In the genomic region with DNA sequence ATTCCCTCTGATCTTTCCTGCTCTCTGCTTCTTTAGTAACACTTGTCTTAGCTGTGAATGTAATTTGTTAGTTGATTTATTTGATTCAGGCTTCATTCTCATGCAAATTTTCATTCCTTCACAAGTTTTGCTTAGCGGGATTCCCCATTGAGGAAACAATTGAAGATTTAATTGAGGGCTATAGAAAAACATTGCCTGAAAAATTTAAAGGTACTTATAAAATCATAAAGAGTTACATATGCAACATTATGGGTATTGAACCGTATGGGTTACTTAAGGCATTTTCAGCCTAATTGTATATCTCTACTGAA, we compare ENCODE assay signal across 11 cellular contexts. TPM values are rescaled to one million over a fixed set of nuclear protein-coding genes. Genes with fewer than 3 reads are reported as not detected.
DNase-seq lines count a peak whose midpoint lies in the region; ATAC-seq, FAIRE-seq and TF ChIP-seq lines count a peak whose summit lies in the region.
"Had no signal": no experiment of that assay in that cellular context is flagged by ENCODE, and none has a peak within 500 bp of the region (broad histone marks: within the 10 kb centered on the region; RNA-seq: fewer than 3 reads in every experiment).

No MANE protein-coding gene starts in this region.

- no peak for FAIRE-seq in bronchial epithelial cell (lab: Jason Lieb, UNC)
- FAIRE-seq: D721Med, endometrium had no signal

- H3K27me3 Mint-ChIP-seq in neural progenitor cell (ENCODE audit: insufficient read depth, low read depth), result peaks cover 50% of the 10 kb centered on the region

- no peaks in the 10 kb centered on the region for H3K9me2 ChIP-seq in GM23248 (ENCODE audit: insufficient read depth)

- H3K36me3 ChIP-seq in GM23248 (ENCODE audit: low read depth) (no peaks in the 10 kb centered on the region), MG63 (no peaks in the 10 kb centered on the region), bronchial epithelial cell (ENCODE audit: control insufficient read depth, insufficient read depth, low read length) (no peaks in the 10 kb centered on the region), neural progenitor cell (no peaks in the 10 kb centered on the region)

- H3K27me3 ChIP-seq in GM23248 (replicated peaks; ENCODE audit: insufficient read depth), result peaks cover 38% of the 10 kb centered on the region
- no peaks in the 10 kb centered on the region for H3K27me3 ChIP-seq in MG63
- H3K27me3 ChIP-seq in bronchial epithelial cell (ENCODE audit: control insufficient read depth, insufficient read depth, low read length), result peaks cover 2% of the 10 kb centered on the region
- peaks cover 83% of the 10 kb centered on the region for H3K27me3 ChIP-seq in neural progenitor cell

- H3K27ac ChIP-seq in GM23248, result no peak overlapping the region
- H3K27ac ChIP-seq in neural progenitor cell, result no peak overlapping the region

- H3K9me3 Mint-ChIP-seq in neural progenitor cell, result peaks cover 3% of the 10 kb centered on the region

- H2AFZ ChIP-seq in GM23248, result no peak overlapping the region
- H2AFZ ChIP-seq in neural progenitor cell (replicated peaks), result no peak overlapping the region

- H3K9ac ChIP-seq in GM23248, result no peak overlapping the region
- H3K9ac ChIP-seq in neural progenitor cell, result no peak overlapping the region

- H3K27ac Mint-ChIP-seq in neural progenitor cell, result no peak overlapping the region

- H3K79me2 ChIP-seq in GM23248 (ENCODE audit: insufficient read depth) (no peaks in the 10 kb centered on the region), neural progenitor cell (ENCODE audit: low read depth) (no peaks in the 10 kb centered on the region)

- in situ Hi-C loops in GM23248 (cut with MboI), result no loop called here

- peaks cover 14% of the 10 kb centered on the region for H3F3A ChIP-seq in GM23248 (ENCODE audit: insufficient read depth)
- peaks cover 23% of the 10 kb centered on the region for H3F3A ChIP-seq in neural progenitor cell (ENCODE audit: low read depth)

- no peaks in the 10 kb centered on the region for H3K9me3 ChIP-seq in GM23248 (ENCODE audit: low read depth)
- H3K9me3 ChIP-seq in MG63, result no peaks in the 10 kb centered on the region
- H3K9me3 ChIP-seq in neural progenitor cell (ENCODE audit: low read depth), result no peaks in the 10 kb centered on the region

- H3K4me3 ChIP-seq in GM23248 (peak overlapping the region; percentile 70), MG63 (peak overlapping the region; percentile 58), bronchial epithelial cell (ENCODE audit: low read depth, low read length) (peak overlapping the region; percentile 43), neural progenitor cell (peak overlapping the region; percentile 57)

- H3K4me2 ChIP-seq in GM23248 (ENCODE audit: unreplicated experiment) (peak overlapping the region; percentile 86), neural progenitor cell (peak overlapping the region; percentile 84)

- H3K4me1 ChIP-seq in GM23248 (ENCODE audit: insufficient read depth) (peaks cover 7% of the 10 kb centered on the region), neural progenitor cell (peaks cover 14% of the 10 kb centered on the region)

- peaks cover 17% of the 10 kb centered on the region for H3K4me1 Mint-ChIP-seq in neural progenitor cell

- WGBS in GM23248 (ENCODE audit: low coverage in 1 of 2, low lambda C conversion rate in 2 of 2, missing lambda C conversion rate in 2 of 2), 2 experiments, result 3 to 5% methylated on average over 2 of the region's 2 CpGs

- no peak for ATAC-seq in HG02642 (IDR thresholded peaks at IDR 0.05; ENCODE audit: poor library complexity, unreplicated experiment)

- DNase-seq in GM23248 (no peak), MG63 (no peak), bronchial epithelial cell (ENCODE audit: low read depth) (no peak), neural progenitor cell (ENCODE audit: low spot score) (no peak), NCI-H1048 (lab: John Stamatoyannopoulos, UW) (no peak), RPMI8226 (no peak)
- DNase-seq: activated CD4-positive, alpha-beta T cell treated with anti-CD3 and anti-CD28 coated beads, Interleukin-2, amount 50 U/mL, for 1 hour; SIG-M5 had no signal

- TF ChIP-seq CTCF in bronchial epithelial cell (IDR thresholded peaks at IDR 0.05; ENCODE audit: insufficient read depth, low read length, severe bottlenecking) (no peak), neural progenitor cell (IDR thresholded peaks at IDR 0.05) (no peak)

- H3K4me3 Mint-ChIP-seq in neural progenitor cell, result peak overlapping the region; percentile 83

- H3K36me3 Mint-ChIP-seq in neural progenitor cell, result no peaks in the 10 kb centered on the region

- H4K20me1 ChIP-seq in GM23248 (ENCODE audit: insufficient read depth) (no peaks in the 10 kb centered on the region), neural progenitor cell (ENCODE audit: low read depth) (no peaks in the 10 kb centered on the region)

RNA-seq across cellular contexts. Expression of a gene that starts 11.9 kb away (rescaled TPM):
- 7.3 and 12.8 TPM in 2 replicates for total RNA-seq in GM23248 (2014; rRNA removed; shearing (Covaris generic))
- polyA plus RNA-seq in GM23248 (2016; fragmentation: Nextera tagmentation; extraction: Ambion mirVana), result 5.8 TPM in 2 replicates
- total RNA-seq in MG63 (2014; rRNA removed; shearing (Covaris generic); ENCODE audit: low replicate concordance), result 3.1 and 6.8 TPM in 2 replicates
- 12.1 and 14.3 TPM in 2 replicates for total RNA-seq in bronchial epithelial cell
- total RNA-seq in neural progenitor cell (ENCODE audit: low replicate concordance), result 34.6 and 34.7 TPM in 2 replicates

RNA-seq across cellular contexts. Expression of a gene that starts 38.9 kb away (rescaled TPM):
- 3.7 and 4.2 TPM in 2 replicates for total RNA-seq in GM23248 (2014; rRNA removed; shearing (Covaris generic))
- 3.5 and 3.6 TPM in 2 replicates for polyA plus RNA-seq in GM23248 (2016; fragmentation: Nextera tagmentation; extraction: Ambion mirVana)
- total RNA-seq in MG63 (2014; rRNA removed; shearing (Covaris generic); ENCODE audit: low replicate concordance), result 0.59 and 2.6 TPM in 2 replicates
- 4.9 and 5.5 TPM in 2 replicates for total RNA-seq in bronchial epithelial cell
- 5.9 and 9.8 TPM in 2 replicates for total RNA-seq in neural progenitor cell (ENCODE audit: low replicate concordance)

RNA-seq across cellular contexts. Expression of a gene that starts 45.9 kb away (rescaled TPM):
- 0.97 and 1.9 TPM in 2 replicates for total RNA-seq in GM23248 (2014; rRNA removed; shearing (Covaris generic))
- polyA plus RNA-seq in GM23248 (2016; fragmentation: Nextera tagmentation; extraction: Ambion mirVana), result 3.2 and 3.5 TPM in 2 replicates
- not detected in 2 replicates for total RNA-seq in MG63 (2014; rRNA removed; shearing (Covaris generic); ENCODE audit: low replicate concordance)
- total RNA-seq in bronchial epithelial cell (0.79 and 1.2 TPM in 2 replicates), neural progenitor cell (ENCODE audit: low replicate concordance) (not detected in 2 replicates)

RNA-seq across cellular contexts. Expression of a gene that starts 53.8 kb away (rescaled TPM):
- total RNA-seq in GM23248 (2014; rRNA removed; shearing (Covaris generic)), result 17.5 and 28.5 TPM in 2 replicates
- polyA plus RNA-seq in GM23248 (2016; fragmentation: Nextera tagmentation; extraction: Ambion mirVana), result 14.1 and 15.0 TPM in 2 replicates
- 9.2 and 20.0 TPM in 2 replicates for total RNA-seq in MG63 (2014; rRNA removed; shearing (Covaris generic); ENCODE audit: low replicate concordance)
- total RNA-seq in bronchial epithelial cell, result 4.9 and 8.7 TPM in 2 replicates
- 36.8 and 40.5 TPM in 2 replicates for total RNA-seq in neural progenitor cell (ENCODE audit: low replicate concordance)
